In genomic region chr2:208369091-208369490, GRCh38 we compare ENCODE assay signal across 27 cellular contexts. TPM values are rescaled to one million over a fixed set of nuclear protein-coding genes. Genes with fewer than 3 reads are reported as not detected.
DNase-seq lines count a peak whose midpoint lies in the region; ATAC-seq and TF ChIP-seq lines count a peak whose summit lies in the region.
"Had no signal": no experiment of that assay in that cellular context is flagged by ENCODE, and none has a peak within 500 bp of the region (broad histone marks: within the 10 kb centered on the region; RNA-seq: fewer than 3 reads in every experiment).

No MANE protein-coding gene starts in this region.

- H3K36me3 ChIP-seq in PC-9 (ENCODE audit: low read depth) (no peaks in the 10 kb centered on the region), right lobe of liver (no peaks in the 10 kb centered on the region)
- H3K36me3 ChIP-seq in CD4-positive, alpha-beta memory T cell (ENCODE audit: insufficient read depth, low read length): no peaks in the 10 kb centered on the region
- H3K36me3 ChIP-seq: BLaER1, prostate gland, upper lobe of right lung had no signal

- peaks cover 0 to 6% of the 10 kb centered on the region in 2 donors for H3K36me3 Mint-ChIP-seq in CD4-positive, alpha-beta memory T cell
- H3K36me3 Mint-ChIP-seq in activated naive CD4-positive, alpha-beta T cell treated with anti-CD3 and anti-CD28 coated beads, Interleukin-2, amount 50 U/mL, for 72 hours: peaks cover 6% of the 10 kb centered on the region in 2 donors

- H3K4me2 ChIP-seq in PC-9: peak overlapping the region; percentile 48
- H3K4me2 ChIP-seq: BLaER1 had no signal

- H3K27me3 ChIP-seq in PC-9 (ENCODE audit: insufficient read depth, low read depth): no peaks in the 10 kb centered on the region
- H3K27me3 ChIP-seq in right lobe of liver: no peaks in the 10 kb centered on the region
- no peaks in the 10 kb centered on the region for H3K27me3 ChIP-seq in CD4-positive, alpha-beta memory T cell (ENCODE audit: insufficient read depth, low read length)
- H3K27me3 ChIP-seq: BLaER1, upper lobe of right lung had no signal

- H3K9me3 Mint-ChIP-seq in CD4-positive, alpha-beta memory T cell: peaks cover 0 to 19% (median 11%) of the 10 kb centered on the region in 8 donors
- H3K9me3 Mint-ChIP-seq in activated naive CD4-positive, alpha-beta T cell treated with anti-CD3 and anti-CD28 coated beads, Interleukin-2, amount 50 U/mL, for 72 hours: peaks cover 6 to 12% of the 10 kb centered on the region in 2 donors

- no peak overlapping the region for H3K4me3 Mint-ChIP-seq in CD4-positive, alpha-beta memory T cell
- H3K4me3 Mint-ChIP-seq: activated B cell treated with CpG ODN at 0.5 μM for 24 hours; activated CD4-positive, alpha-beta memory T cell treated with anti-CD3 and anti-CD28 coated beads for 36 hours; activated naive CD8-positive, alpha-beta T cell treated with anti-CD3 and anti-CD28 coated beads, Interleukin-2, amount 10 ng/mL, durations not matched to agents 7 days and 5 days had no signal

- no peaks in the 10 kb centered on the region for H3K9me2 ChIP-seq in PC-9 (ENCODE audit: insufficient read depth)

- POLR2A ChIA-PET in PC-9 (lab: Charles Lee; ENCODE audit: unreplicated experiment): interaction anchor here (0.5 to 0.7 kb wide), 2 partner anchors 331 to 1102 kb away, joined by 4 read pairs; no protein-coding TSS in a partner anchor
- POLR2A ChIA-PET in CD4-positive, alpha-beta memory T cell (lab: Charles Lee; ENCODE audit: partially characterized antibody): no interaction called here

- CTCF ChIA-PET in PC-9 (lab: Charles Lee): no interaction called here
- CTCF ChIA-PET in CD4-positive, alpha-beta memory T cell (lab: Charles Lee; ENCODE audit: partially characterized antibody): no interaction called here

- no peak overlapping the region for H3K27ac Mint-ChIP-seq in CD4-positive, alpha-beta memory T cell
- H3K27ac Mint-ChIP-seq in activated naive CD4-positive, alpha-beta T cell treated with anti-CD3 and anti-CD28 coated beads, Interleukin-2, amount 50 U/mL, for 72 hours: no peak overlapping the region
- H3K27ac Mint-ChIP-seq: activated B cell treated with CpG ODN at 0.5 μM for 24 hours; activated CD4-positive, alpha-beta memory T cell treated with anti-CD3 and anti-CD28 coated beads for 36 hours; activated naive CD8-positive, alpha-beta T cell treated with anti-CD3 and anti-CD28 coated beads, Interleukin-2, amount 10 ng/mL, durations not matched to agents 7 days and 5 days had no signal

- H3K4me1 ChIP-seq in PC-9 (replicated peaks; ENCODE audit: insufficient read depth) (peaks cover 17% of the 10 kb centered on the region), right lobe of liver (peaks cover 0 to 26% (median 5%) of the 10 kb centered on the region in 4 donors)
- H3K4me1 ChIP-seq in CD4-positive, alpha-beta memory T cell (ENCODE audit: insufficient read depth, low read length): no peaks in the 10 kb centered on the region
- H3K4me1 ChIP-seq: BLaER1, prostate gland, upper lobe of right lung had no signal

- H3K27ac ChIP-seq in PC-9: no peak overlapping the region
- peak overlapping the region; percentile 58 to 86 (median 69) for H3K27ac ChIP-seq in right lobe of liver
- H3K27ac ChIP-seq in CD4-positive, alpha-beta memory T cell (ENCODE audit: low read depth, low read length): no peak overlapping the region
- H3K27ac ChIP-seq: BLaER1, prostate gland, skin epidermis, upper lobe of right lung had no signal

- TF ChIP-seq POLR2A in right lobe of liver (IDR thresholded peaks at IDR 0.05): no peak

- 0% methylated on average over 2 of the region's 2 CpGs for WGBS in right lobe of liver (ENCODE audit: insufficient coverage, low coverage, low lambda C conversion rate, missing lambda C conversion rate)

- H4K20me1 ChIP-seq in PC-9 (ENCODE audit: insufficient read depth): no peaks in the 10 kb centered on the region
- H4K20me1 ChIP-seq: BLaER1 had no signal

- peak; percentile 49 for DNase-seq in Caki2 (ENCODE audit: low read depth)
- DNase-seq in PC-9: peak; percentile 25 to 88
- peak; percentile 52 for DNase-seq in fibroblast of mammary gland (ENCODE audit: low read depth)
- DNase-seq in right lobe of liver: peak in 1 of 3 donors; percentile 59
- no peak for DNase-seq in CD4-positive, alpha-beta memory T cell
- no peak for DNase-seq in NCI-H1105 treated with DMSO at 0.1 percent for 48 hours (lab: John Stamatoyannopoulos, UW)
- no peak for DNase-seq in activated naive CD4-positive, alpha-beta T cell treated with anti-CD3 and anti-CD28 coated beads, Interleukin-2, amount 50 U/mL, for 72 hours (ENCODE audit: low spot score in 2 of 2)
- DNase-seq: activated B cell treated with CpG ODN at 0.5 μM for 24 hours; activated CD4-positive, alpha-beta memory T cell treated with anti-CD3 and anti-CD28 coated beads for 36 hours; activated CD8-positive, alpha-beta memory T cell treated with anti-CD3 and anti-CD28 coated beads, Interleukin-2, amount 50 U/mL, for 48 hours; activated naive CD8-positive, alpha-beta T cell treated with anti-CD3 and anti-CD28 coated beads, Interleukin-2, amount 10 ng/mL, durations not matched to agents 7 days and 5 days; COR-L47; DMS79; erythroblast; kidney; NCI-H1105; NCI-H2029; Right ventricle myocardium superior; SW 1271; T1000; upper lobe of right lung had no signal

- H3K27me3 Mint-ChIP-seq in CD4-positive, alpha-beta memory T cell: peaks cover 0 to 11% of the 10 kb centered on the region in 2 donors
- H3K27me3 Mint-ChIP-seq: activated B cell treated with CpG ODN at 0.5 μM for 24 hours had no signal

- ATAC-seq in right lobe of liver: peak; percentile 57 to 94 (median 76)
- no peak for ATAC-seq in GM18519 (IDR thresholded peaks at IDR 0.05; ENCODE audit: low FRiP score, unreplicated experiment)
- no peak for ATAC-seq in activated naive CD4-positive, alpha-beta T cell treated with anti-CD3 and anti-CD28 coated beads, Interleukin-2, amount 50 U/mL, for 72 hours
- ATAC-seq: upper lobe of right lung had no signal

- H3K79me2 ChIP-seq in PC-9 (ENCODE audit: low read depth): no peaks in the 10 kb centered on the region

- in situ Hi-C loops in Caki2 (cut with HindIII; ENCODE audit: low pct_unique_long_range_greater_than_20kb, low sequenced_read_pairs): no loop called here

- no peak overlapping the region for H2AFZ ChIP-seq in PC-9

- H3K9me3 ChIP-seq in PC-9 (ENCODE audit: insufficient read depth, low read depth): no peaks in the 10 kb centered on the region
- H3K9me3 ChIP-seq in right lobe of liver: peaks cover 0 to 5% (median 2%) of the 10 kb centered on the region in 4 donors
- no peaks in the 10 kb centered on the region for H3K9me3 ChIP-seq in CD4-positive, alpha-beta memory T cell (ENCODE audit: control insufficient read depth in 1 of 2, low read length in 2 of 2)
- H3K9me3 ChIP-seq: prostate gland, upper lobe of right lung had no signal

- no TSS peak for BruUV-seq in PC-9 (replicated peaks; lab: Mats Ljungman, UMichigan)

- H3K4me3 ChIP-seq in PC-9: no peak overlapping the region
- no peak overlapping the region for H3K4me3 ChIP-seq in fibroblast of mammary gland (ENCODE audit: control insufficient read depth, low read depth, low read length)
- H3K4me3 ChIP-seq in right lobe of liver: no peak overlapping the region
- no peak overlapping the region for H3K4me3 ChIP-seq in CD4-positive, alpha-beta memory T cell (ENCODE audit: low read length in 2 of 2)
- H3K4me3 ChIP-seq: BLaER1, prostate gland, skin epidermis, upper lobe of right lung had no signal

- peaks cover 0 to 4% (median under 1%) of the 10 kb centered on the region in 4 donors for H3K4me1 Mint-ChIP-seq in CD4-positive, alpha-beta memory T cell
- H3K4me1 Mint-ChIP-seq: activated naive CD8-positive, alpha-beta T cell treated with anti-CD3 and anti-CD28 coated beads, Interleukin-2, amount 10 ng/mL, durations not matched to agents 7 days and 5 days had no signal

- peaks cover 4% of the 10 kb centered on the region; the same call in 1 of the 2 replicates for H3F3A ChIP-seq in PC-9 (ENCODE audit: insufficient read depth, low read depth)

- intact Hi-C loops in PC-9 (cut with micrococcal nuclease; ENCODE audit: unreplicated experiment): no loop called here
- intact Hi-C loops in right lobe of liver (cut with DNase I): no loop called here
- intact Hi-C loops in CD4-positive, alpha-beta memory T cell (cut with micrococcal nuclease): no loop called here

- TF ChIP-seq CTCF in PC-9 (conservative IDR thresholded peaks at IDR 0.05) (no peak), fibroblast of mammary gland (conservative IDR thresholded peaks at IDR 0.05; ENCODE audit: control insufficient read depth, insufficient read depth, low read depth, low read length) (no peak), right lobe of liver (IDR thresholded peaks at IDR 0.05) (no peak)

RNA-seq across cellular contexts. Expression of gene PTH2R, which starts 37.5 kb away (rescaled TPM):
- 17.3 and 36.9 TPM in 2 replicates for total RNA-seq in Caki2 (2014; rRNA removed; shearing (Covaris generic); ENCODE audit: low replicate concordance)
- total RNA-seq in PC-9 (2021) (not detected in 2 replicates), right lobe of liver (under 1 TPM in 3 of 6 experiments, not detected in 3; 0.07 to 0.19 (median 0.16) TPM)
- total RNA-seq in CD4-positive, alpha-beta memory T cell: under 1 TPM in 1 of 2 experiments, not detected in 1; 0.17 TPM
- not detected for polyA plus RNA-seq in CD4-positive, alpha-beta memory T cell
- total RNA-seq in activated naive CD4-positive, alpha-beta T cell treated with anti-CD3 and anti-CD28 coated beads, Interleukin-2, amount 50 U/mL, for 72 hours: under 1 TPM in 1 of 2 donors, not detected in 1; 0.09 TPM
- total RNA-seq: cerebellum, lung microvascular endothelial cell, Right ventricle myocardium superior, upper lobe of right lung had no signal

Comparison
In these comparisons a context has a peak if more than half of its experiments do, and no peak if none do; other contexts are left out.
1. DNase-seq: peak in Caki2 (single experiment), PC-9 (2 of 2) and fibroblast of mammary gland (single experiment); none in CD4-positive, alpha-beta memory T cell (0 of 5), NCI-H1105 treated with DMSO at 0.1 percent for 48 hours (single experiment) and activated naive CD4-positive, alpha-beta T cell treated with anti-CD3 and anti-CD28 coated beads, Interleukin-2, amount 50 U/mL, for 72 hours (0 of 2).
2. H3K27ac ChIP-seq: peak in right lobe of liver (3 of 3); none in PC-9 (single experiment) and CD4-positive, alpha-beta memory T cell (single experiment).
3. ATAC-seq: peak in right lobe of liver (4 of 4); none in GM18519 (single experiment) and activated naive CD4-positive, alpha-beta T cell treated with anti-CD3 and anti-CD28 coated beads, Interleukin-2, amount 50 U/mL, for 72 hours (0 of 2).
4. RNA of gene PTH2R, which starts 37.5 kb away (total RNA-seq): 17.3 to 36.9 TPM in Caki2; 0.17 TPM in CD4-positive, alpha-beta memory T cell, 0.09 TPM in activated naive CD4-positive, alpha-beta T cell treated with anti-CD3 and anti-CD28 coated beads, Interleukin-2, amount 50 U/mL, for 72 hours, not detected in PC-9 and 0.07 to 0.19 TPM in right lobe of liver; every median in the first group is over 10 times any median in the second.